In genomic region chr10:64771253-64771652, GRCh38 we compare ENCODE assay signal across 6 cellular contexts.
"Had no signal": no experiment of that assay in that cellular context is flagged by ENCODE, and none has a peak within 500 bp of the region (broad histone marks: within the 10 kb centered on the region; RNA-seq: fewer than 3 reads in every experiment).

No MANE protein-coding gene starts in this region.

- ATAC-seq: HepG2, K562 had no signal

- H3K27ac ChIP-seq: HL-60, KMS-11 had no signal

- H3K4me3 ChIP-seq: K562 had no signal

- H3K9ac ChIP-seq: KMS-11 had no signal

- H3K4me2 ChIP-seq: KMS-11 had no signal

- DNase-seq: IMR-90, KG1 had no signal
